ENCODE assay signal across 9 cellular contexts in genomic region chr3:154252759-154253638, GRCh38.
A peak's percentile ranks its signal among the peaks of the same experiment; 100 is the strongest.
DNase-seq lines count a peak whose midpoint lies in the region; ATAC-seq and TF ChIP-seq lines count a peak whose summit lies in the region.
"Had no signal": no experiment of that assay in that cellular context is flagged by ENCODE, and none has a peak within 500 bp of the region (broad histone marks: within the 10 kb centered on the region; RNA-seq: fewer than 3 reads in every experiment).

No MANE protein-coding gene starts in this region.

- no peak overlapping the region for H3K4me3 ChIP-seq in CD8-positive, alpha-beta memory T cell (ENCODE audit: low read length)
- H3K4me3 ChIP-seq in lower lobe of right lung = no peak overlapping the region

- no peaks in the 10 kb centered on the region for H3K27me3 ChIP-seq in CD8-positive, alpha-beta memory T cell (ENCODE audit: insufficient read depth, low read length, poor library complexity, severe bottlenecking)
- no peaks in the 10 kb centered on the region for H3K27me3 ChIP-seq in lower lobe of right lung (ENCODE audit: low read depth)

- peaks cover 14 to 66% (median 34%) of the 10 kb centered on the region in 3 donors for H3K36me3 Mint-ChIP-seq in CD8-positive, alpha-beta memory T cell

- no peak overlapping the region for H3K27ac ChIP-seq in CD8-positive, alpha-beta memory T cell (ENCODE audit: low read depth, low read length)
- no peak overlapping the region for H3K27ac ChIP-seq in lower lobe of right lung

- TF ChIP-seq CTCF in lower lobe of right lung (IDR thresholded peaks at IDR 0.05) = peak; percentile 93

- no peaks in the 10 kb centered on the region for H3K27me3 Mint-ChIP-seq in CD8-positive, alpha-beta memory T cell

- H3K4me1 Mint-ChIP-seq in CD8-positive, alpha-beta memory T cell = peaks cover 0 to 2% (median 0%) of the 10 kb centered on the region in 3 donors

- DNase-seq in CD8-positive, alpha-beta memory T cell = peak; percentile 15 to 62 (median 31)
- DNase-seq in NCI-H526 (lab: John Stamatoyannopoulos, UW) = peak; percentile 77 to 97
- peak; percentile 34 to 44 for DNase-seq in activated CD4-positive, alpha-beta T cell treated with anti-CD3 and anti-CD28 coated beads, Interleukin-2, amount 50 U/mL, for 24 hours (ENCODE audit: low read depth in 1 of 2, low spot score in 1 of 2)
- peak; percentile 90 for DNase-seq in ecto neural progenitor cell (ENCODE audit: low spot score)
- peak; percentile 92 for DNase-seq in lower lobe of right lung
- peak; percentile 37 for DNase-seq in stimulated activated CD8-positive, alpha-beta memory T cell treated with anti-CD3 and anti-CD28 coated beads, Interleukin-12 subunit alpha, Interleukin-12 subunit beta, amount 100 ng/mL, for 1 hour (ENCODE audit: low read depth)

- intact Hi-C loops in lower lobe of right lung (cut with DNase I) = loop anchor here (10.0 kb wide), 1 partner anchor 158 kb away; no protein-coding TSS in a partner anchor

- no peaks in the 10 kb centered on the region for H3K9me3 ChIP-seq in CD8-positive, alpha-beta memory T cell (ENCODE audit: low read length)
- H3K9me3 ChIP-seq in lower lobe of right lung = no peaks in the 10 kb centered on the region

- ATAC-seq in GM19452 (IDR thresholded peaks at IDR 0.05; ENCODE audit: unreplicated experiment) (peak; percentile 78), HG03520 (IDR thresholded peaks at IDR 0.05; ENCODE audit: unreplicated experiment) (peak; percentile 97), lower lobe of right lung (peak; percentile 93 to 95)

- peaks cover 2% of the 10 kb centered on the region for H3K36me3 ChIP-seq in CD8-positive, alpha-beta memory T cell (ENCODE audit: insufficient read depth, low read length)
- peaks cover 70% of the 10 kb centered on the region for H3K36me3 ChIP-seq in lower lobe of right lung

- POLR2A ChIA-PET in CD8-positive, alpha-beta memory T cell (lab: Charles Lee) = no interaction called here

- peak overlapping the region in 2 of 8 donors; percentile 19 to 85 for H3K27ac Mint-ChIP-seq in CD8-positive, alpha-beta memory T cell

- H3K4me1 ChIP-seq in CD8-positive, alpha-beta memory T cell (ENCODE audit: insufficient read depth, low read length) = no peaks in the 10 kb centered on the region
- H3K4me1 ChIP-seq in lower lobe of right lung = no peaks in the 10 kb centered on the region

- H3K4me3 Mint-ChIP-seq in CD8-positive, alpha-beta memory T cell = no peak overlapping the region

- H3K9me3 Mint-ChIP-seq in CD8-positive, alpha-beta memory T cell = no peaks in the 10 kb centered on the region
- H3K9me3 Mint-ChIP-seq: activated naive CD4-positive, alpha-beta T cell treated with anti-CD3 and anti-CD28 coated beads, Interleukin-2, amount 50 U/mL, for 72 hours had no signal

- CTCF ChIA-PET in CD8-positive, alpha-beta memory T cell (lab: Charles Lee) = interaction anchor here (0.7 to 1.0 kb wide), 4 partner anchors 10 to 1211 kb away, joined by 3 to 4 read pairs (median 3); no protein-coding TSS in a partner anchor

Comparison
In these comparisons a context has a peak if more than half of its experiments do, and no peak if none do; other contexts are left out.
1. DNase-seq: peak in every context shown above with its lines; median percentile 92 in lower lobe of right lung; 90 in ecto neural progenitor cell; 87 in NCI-H526; 39 in activated CD4-positive, alpha-beta T cell treated with anti-CD3 and anti-CD28 coated beads, Interleukin-2, amount 50 U/mL, for 24 hours; 37 in stimulated activated CD8-positive, alpha-beta memory T cell treated with anti-CD3 and anti-CD28 coated beads, Interleukin-12 subunit alpha, Interleukin-12 subunit beta, amount 100 ng/mL, for 1 hour; 31 in CD8-positive, alpha-beta memory T cell.